In genomic region chr18:38576915-38577314, GRCh38 we compare ENCODE assay signal across 22 cellular contexts.
DNase-seq lines count a peak whose midpoint lies in the region; ATAC-seq, FAIRE-seq and TF ChIP-seq lines count a peak whose summit lies in the region.
"Had no signal": no experiment of that assay in that cellular context is flagged by ENCODE, and none has a peak within 500 bp of the region (broad histone marks: within the 10 kb centered on the region; RNA-seq: fewer than 3 reads in every experiment).

No MANE protein-coding gene starts in this region.

- no peak overlapping the region; the same call in 1 of the 2 replicates for H3K9ac ChIP-seq in DND-41 (ENCODE audit: low read depth, low read length)
- H3K9ac ChIP-seq in GM12878 (ENCODE audit: control insufficient read depth, insufficient read depth, low read length) = no peak overlapping the region
- H3K9ac ChIP-seq: KMS-11 had no signal

- H3K27ac Mint-ChIP-seq in activated naive CD8-positive, alpha-beta T cell = no peak overlapping the region
- no peak overlapping the region for H3K27ac Mint-ChIP-seq in activated naive CD8-positive, alpha-beta T cell treated with anti-CD3 and anti-CD28 coated beads for 36 hours
- H3K27ac Mint-ChIP-seq in naive thymus-derived CD8-positive, alpha-beta T cell = peak overlapping the region in 9 of 10 donors; percentile 31 to 90 (median 72)
- H3K27ac Mint-ChIP-seq: B cell had no signal

- no peak for TF ChIP-seq CTCF in DND-41 (IDR thresholded peaks at IDR 0.05; ENCODE audit: borderline replicate concordance, extremely low read depth, low read length, poor library complexity, severe bottlenecking)
- no peak for TF ChIP-seq CTCF in GM12878 (IDR thresholded peaks at IDR 0.05 in 2 of 3, conservative IDR thresholded peaks at IDR 0.05 in 1 of 3; ENCODE audit: control insufficient read depth in 2 of 3, extremely low read depth in 1 of 3, insufficient read depth in 1 of 3, low read depth in 3 of 3, low read length in 3 of 3)
- no peak for TF ChIP-seq CTCF in thyroid gland (IDR thresholded peaks at IDR 0.05)

- H3K27ac ChIP-seq in DND-41 (ENCODE audit: low read length) (peak overlapping the region; percentile 73; the same call in 1 of the 2 replicates), GM12878 (ENCODE audit: control insufficient read depth, insufficient read depth) (no peak overlapping the region), thyroid gland (no peak overlapping the region)
- H3K27ac ChIP-seq: HL-60, Peyer's patch had no signal

- RAD21 ChIA-PET in GM12878 (lab: Charles Lee; ENCODE audit: unreplicated experiment) = no interaction called here

- in situ Hi-C loops in GM12878 (cut with MboI) = no loop called here

- H3K79me2 ChIP-seq in DND-41 (ENCODE audit: insufficient read depth, low read length) (no peaks in the 10 kb centered on the region), GM12878 (ENCODE audit: control insufficient read depth, insufficient read depth, low read length) (no peaks in the 10 kb centered on the region)

- POLR2A ChIA-PET in GM12878 (lab: Charles Lee) = no interaction called here
- POLR2A ChIA-PET in naive thymus-derived CD8-positive, alpha-beta T cell (lab: Charles Lee) = no interaction called here

- DNase-seq in activated naive CD8-positive, alpha-beta T cell treated with anti-CD3 and anti-CD28 coated beads for 36 hours = no peak
- peak; percentile 10 for DNase-seq in DND-41
- DNase-seq in GM12878 (ENCODE audit: low read depth, low spot score) = no peak
- DNase-seq in naive thymus-derived CD8-positive, alpha-beta T cell = peak in 5 of 10 donors; percentile 5 to 64 (median 39)
- no peak for DNase-seq in thyroid gland
- no peak for DNase-seq in NCI-H2196 (lab: John Stamatoyannopoulos, UW; ENCODE audit: unreplicated experiment)
- DNase-seq in frontal cortex (ENCODE audit: low spot score in 2 of 2) = no peak
- DNase-seq: Caco-2, DMS 273 treated with DMSO at 0.1 percent for 48 hours, NCI-H1694, NCI-H2081 treated with DMSO at 0.1 percent for 48 hours, NCI-H2171 treated with DMSO at 0.1 percent for 48 hours, NCI-H446, NCI-H526, Peyer's patch had no signal

- H3K4me3 ChIP-seq in DND-41 (ENCODE audit: low read depth in 1 of 2, low read length in 2 of 2) = no peak overlapping the region
- no peak overlapping the region for H3K4me3 ChIP-seq in GM12878
- no peak overlapping the region for H3K4me3 ChIP-seq in thyroid gland (replicated peaks in 1 of 3)
- H3K4me3 ChIP-seq: Peyer's patch had no signal

- no peak for TF ChIP-seq RAD21 in GM12878 (IDR thresholded peaks at IDR 0.05; ENCODE audit: insufficient read depth, low read depth, low read length)

- intact Hi-C loops in GM12878 (cut with micrococcal nuclease; ENCODE audit: unreplicated experiment) (no loop called here), thyroid gland (cut with DNase I) (no loop called here)

- peaks cover 34% of the 10 kb centered on the region for H3K4me1 Mint-ChIP-seq in activated naive CD8-positive, alpha-beta T cell (ENCODE audit: low read depth)
- H3K4me1 Mint-ChIP-seq in activated naive CD8-positive, alpha-beta T cell treated with anti-CD3 and anti-CD28 coated beads for 36 hours = peaks cover 17% of the 10 kb centered on the region
- H3K4me1 Mint-ChIP-seq in naive thymus-derived CD8-positive, alpha-beta T cell = peaks cover 11 to 49% (median 35%) of the 10 kb centered on the region in 4 donors
- H3K4me1 Mint-ChIP-seq: B cell, CD14-positive monocyte had no signal

- H4K20me1 ChIP-seq in DND-41 (ENCODE audit: insufficient read depth, low read length) = no peaks in the 10 kb centered on the region
- no peaks in the 10 kb centered on the region for H4K20me1 ChIP-seq in GM12878 (ENCODE audit: control insufficient read depth, insufficient read depth)

- TF ChIP-seq POLR2A in GM12878 (IDR thresholded peaks at IDR 0.05; ENCODE audit: low read depth, low read length) (no peak), thyroid gland (IDR thresholded peaks at IDR 0.05) (no peak)

- TF ChIP-seq EP300 in GM12878 (IDR thresholded peaks at IDR 0.05; ENCODE audit: borderline replicate concordance in 1 of 2, control insufficient read depth in 1 of 2, low read depth in 2 of 2, low read length in 2 of 2) = no peak

- H3K4me1 ChIP-seq in DND-41 (ENCODE audit: insufficient read depth, low read length) = peaks cover 51% of the 10 kb centered on the region
- no peaks in the 10 kb centered on the region for H3K4me1 ChIP-seq in GM12878 (ENCODE audit: control insufficient read depth, insufficient read depth, low read length)
- no peaks in the 10 kb centered on the region for H3K4me1 ChIP-seq in thyroid gland
- H3K4me1 ChIP-seq: Caco-2, Peyer's patch had no signal

- H3K36me3 ChIP-seq in DND-41 (ENCODE audit: insufficient read depth, low read length) (no peaks in the 10 kb centered on the region), GM12878 (ENCODE audit: control insufficient read depth in 2 of 2, insufficient read depth in 2 of 2, low read length in 1 of 2) (no peaks in the 10 kb centered on the region), thyroid gland (no peaks in the 10 kb centered on the region)
- H3K36me3 ChIP-seq: Peyer's patch had no signal

- H3K9me3 ChIP-seq in DND-41 (ENCODE audit: insufficient read depth, low read length, severe bottlenecking) = no peaks in the 10 kb centered on the region
- H3K9me3 ChIP-seq in GM12878 (replicated peaks; ENCODE audit: control insufficient read depth, insufficient read depth, low read length) = no peaks in the 10 kb centered on the region; the same call in 1 of the 3 replicates
- H3K9me3 ChIP-seq in thyroid gland = no peaks in the 10 kb centered on the region
- H3K9me3 ChIP-seq: Caco-2, Peyer's patch had no signal

- H3K36me3 Mint-ChIP-seq in activated naive CD8-positive, alpha-beta T cell = no peaks in the 10 kb centered on the region
- H3K36me3 Mint-ChIP-seq in activated naive CD8-positive, alpha-beta T cell treated with anti-CD3 and anti-CD28 coated beads for 36 hours = peaks cover 5% of the 10 kb centered on the region
- no peaks in the 10 kb centered on the region for H3K36me3 Mint-ChIP-seq in naive thymus-derived CD8-positive, alpha-beta T cell
- H3K36me3 Mint-ChIP-seq: CD14-positive monocyte had no signal

- SMC1A ChIA-PET in GM12878 (lab: Charles Lee; ENCODE audit: uncharacterized antibody, unreplicated experiment) = interaction anchor here (0.9 to 1.3 kb wide), 2 partner anchors 13 to 34 kb away, joined by 3 to 4 read pairs; no protein-coding TSS in a partner anchor

- 50% methylated on average over 4 of the region's 4 CpGs for WGBS in GM12878 (ENCODE audit: insufficient coverage, insufficient replicate concordance, low lambda C conversion rate, missing lambda C conversion rate)
- WGBS in thyroid gland, 2 donors = 83% methylated on average over 4 of the region's 4 CpGs

- CTCF ChIA-PET in GM12878 (lab: Yijun Ruan, JAX) = no interaction called here

- no TSS peak for BruUV-seq in GM12878 (replicated peaks; lab: Mats Ljungman, UMichigan)

- H3K27me3 ChIP-seq in DND-41 (ENCODE audit: insufficient read depth, low read length, poor library complexity) (no peaks in the 10 kb centered on the region), GM12878 (replicated peaks in 1 of 2; ENCODE audit: control insufficient read depth in 2 of 2, insufficient read depth in 2 of 2, low read length in 1 of 2) (no peaks in the 10 kb centered on the region), thyroid gland (no peaks in the 10 kb centered on the region)
- H3K27me3 ChIP-seq: Peyer's patch had no signal

- peak; percentile 63 for ATAC-seq in DND-41 (ENCODE audit: insufficient read depth, low read depth)
- no peak for ATAC-seq in GM12878
- ATAC-seq in naive thymus-derived CD8-positive, alpha-beta T cell = peak; percentile 86 to 90
- ATAC-seq: SK-N-SH treated with all-trans-retinoic acid at 6 μM for 48 hours had no signal

- H2AFZ ChIP-seq in DND-41 (ENCODE audit: low read depth, low read length) (peak overlapping the region; percentile 42; the same call in 1 of the 2 replicates), GM12878 (ENCODE audit: control insufficient read depth, low read depth, low read length) (no peak overlapping the region)

- FAIRE-seq in GM12878 (lab: Jason Lieb, UNC) (no peak), frontal cortex (lab: Jason Lieb, UNC) (no peak)
- FAIRE-seq: A204.1 had no signal

- H3K27me3 Mint-ChIP-seq in activated naive CD8-positive, alpha-beta T cell = no peaks in the 10 kb centered on the region
- no peaks in the 10 kb centered on the region for H3K27me3 Mint-ChIP-seq in activated naive CD8-positive, alpha-beta T cell treated with anti-CD3 and anti-CD28 coated beads for 36 hours
- no peaks in the 10 kb centered on the region for H3K27me3 Mint-ChIP-seq in naive thymus-derived CD8-positive, alpha-beta T cell
- H3K27me3 Mint-ChIP-seq: B cell had no signal

- H3K4me2 ChIP-seq in DND-41 (ENCODE audit: insufficient read depth, low read length) (no peak overlapping the region), GM12878 (ENCODE audit: control insufficient read depth, insufficient read depth) (no peak overlapping the region)

- H3K4me3 Mint-ChIP-seq in activated naive CD8-positive, alpha-beta T cell = peak overlapping the region; percentile 4
- H3K4me3 Mint-ChIP-seq in activated naive CD8-positive, alpha-beta T cell treated with anti-CD3 and anti-CD28 coated beads for 36 hours = no peak overlapping the region
- peak overlapping the region in 9 of 10 donors; percentile 15 to 83 (median 72) for H3K4me3 Mint-ChIP-seq in naive thymus-derived CD8-positive, alpha-beta T cell
- H3K4me3 Mint-ChIP-seq: B cell, CD14-positive monocyte had no signal

- H3K9me3 Mint-ChIP-seq in activated naive CD8-positive, alpha-beta T cell (ENCODE audit: low read depth) = no peaks in the 10 kb centered on the region
- H3K9me3 Mint-ChIP-seq in activated naive CD8-positive, alpha-beta T cell treated with anti-CD3 and anti-CD28 coated beads for 36 hours = peaks cover 10% of the 10 kb centered on the region
- H3K9me3 Mint-ChIP-seq in naive thymus-derived CD8-positive, alpha-beta T cell = no peaks in the 10 kb centered on the region

TF ChIP-seq in GM12878, 131 proteins besides CTCF, POLR2A, EP300 and RAD21:
- TF ChIP-seq RAD51 (IDR thresholded peaks at IDR 0.05) (peak; percentile 68; the same call in 1 of the 2 replicates), NKRF (conservative IDR thresholded peaks at IDR 0.05) (no peak)

Comparison
In these comparisons a context has a peak if more than half of its experiments do, and no peak if none do; other contexts are left out.
1. H3K27ac Mint-ChIP-seq: peak in naive thymus-derived CD8-positive, alpha-beta T cell (9 of 10); none in activated naive CD8-positive, alpha-beta T cell (single experiment) and activated naive CD8-positive, alpha-beta T cell treated with anti-CD3 and anti-CD28 coated beads for 36 hours (single experiment).